ENCODE assay signal across 17 cellular contexts in genomic region chr19:1385816-1386215, GRCh38.
"Had no signal": no experiment of that assay in that cellular context is flagged by ENCODE, and none has a peak within 500 bp of the region (broad histone marks: within the 10 kb centered on the region; RNA-seq: fewer than 3 reads in every experiment).

No MANE protein-coding gene starts in this region.

- H3K27ac ChIP-seq: cardiac muscle cell, esophagus muscularis mucosa, prostate gland, sigmoid colon, SK-N-MC, tibial artery, vagina had no signal

- H3K4me3 ChIP-seq: cardiac muscle cell, prostate gland, SK-N-MC, tibial artery, vagina had no signal

- H3K27me3 Mint-ChIP-seq: natural killer cell treated with Interleukin-12 subunit alpha and Interleukin-12 subunit beta and Interleukin-15 and Interleukin-18, amount 100 ng/mL, for 72 hours had no signal

- H3K9me3 Mint-ChIP-seq: natural killer cell treated with Interleukin-12 subunit alpha and Interleukin-12 subunit beta and Interleukin-15 and Interleukin-18, amount 100 ng/mL, for 72 hours had no signal

- ATAC-seq: natural killer cell treated with Interleukin-12 subunit alpha and Interleukin-12 subunit beta and Interleukin-15 and Interleukin-18, amount 100 ng/mL, for 72 hours had no signal

- FAIRE-seq: astrocyte, colon had no signal

- H3K9me3 ChIP-seq: esophagus muscularis mucosa, prostate gland, sigmoid colon, tibial artery, vagina had no signal

- H3K36me3 Mint-ChIP-seq: natural killer cell treated with Interleukin-12 subunit alpha and Interleukin-12 subunit beta and Interleukin-15 and Interleukin-18, amount 100 ng/mL, for 72 hours had no signal

- DNase-seq: activated CD4-positive, alpha-beta T cell treated with anti-CD3 and anti-CD28 coated beads for 1 hour; activated CD4-positive, alpha-beta T cell treated with anti-CD3 and anti-CD28 coated beads, Interleukin-2, amount 50 U/mL, for 4 hours; activated gamma-delta T cell; activated T-cell treated with anti-CD3 and anti-CD28 coated beads, Interleukin-2, amount 50 U/mL, for 48 hours; hypothalamus; mesendoderm; sigmoid colon; stimulated activated CD4-positive, alpha-beta T cell treated with anti-CD3 and anti-CD28 coated beads, Interleukin-1b, Interleukin-23, amount 100 ng/mL, for 48 hours; tibial artery had no signal

- H3K27me3 ChIP-seq: cardiac muscle cell, esophagus muscularis mucosa, sigmoid colon, tibial artery, vagina had no signal

- H3K27ac Mint-ChIP-seq: natural killer cell treated with Interleukin-12 subunit alpha and Interleukin-12 subunit beta and Interleukin-15 and Interleukin-18, amount 100 ng/mL, for 72 hours had no signal
